Comparison of ENCODE assay signal across 17 cellular contexts in genomic region chr2:201280191-201281040, GRCh38. TPM values are rescaled to one million over a fixed set of nuclear protein-coding genes. Genes with fewer than 3 reads are reported as not detected.
DNase-seq lines count a peak whose midpoint lies in the region; ATAC-seq, FAIRE-seq and TF ChIP-seq lines count a peak whose summit lies in the region.
"Had no signal": no experiment of that assay in that cellular context is flagged by ENCODE, and none has a peak within 500 bp of the region (broad histone marks: within the 10 kb centered on the region; RNA-seq: fewer than 3 reads in every experiment).

No MANE protein-coding gene starts in this region.

- no peaks in the 10 kb centered on the region for H3K27me3 Mint-ChIP-seq in activated T-helper 1 cell treated with anti-CD3 and anti-CD28 coated beads, Interleukin-12 subunit alpha, Interleukin-12 subunit beta, Interleukin-2, Interleukin-4 antibody, amounts not matched to agents 30 ng/mL and 10 ng/mL and 1 ng/mL, durations not matched to agents 14 hours and 24 hours and 36 hours (ENCODE audit: insufficient read depth)
- H3K27me3 Mint-ChIP-seq in endodermal cell (ENCODE audit: insufficient read depth), result peaks cover 2% of the 10 kb centered on the region

- H3K9ac ChIP-seq in endodermal cell (ENCODE audit: extremely low read depth, low read length, poor library complexity, severe bottlenecking), result no peak overlapping the region

- CTCF ChIA-PET in HEK293 (lab: Yijun Ruan, JAX), result no interaction called here

- H3K27me3 ChIP-seq in left lung (no peaks in the 10 kb centered on the region), endodermal cell (ENCODE audit: control insufficient read depth, insufficient read depth, low read length, poor library complexity, severe bottlenecking) (no peaks in the 10 kb centered on the region)
- H3K27me3 ChIP-seq: dorsolateral prefrontal cortex had no signal

- H3K36me3 Mint-ChIP-seq in activated T-helper 1 cell treated with anti-CD3 and anti-CD28 coated beads, Interleukin-12 subunit alpha, Interleukin-12 subunit beta, Interleukin-2, Interleukin-4 antibody, amounts not matched to agents 30 ng/mL and 10 ng/mL and 1 ng/mL, durations not matched to agents 14 hours and 24 hours and 36 hours (ENCODE audit: low read depth), result peaks cover 46% of the 10 kb centered on the region
- peaks cover 9% of the 10 kb centered on the region for H3K36me3 Mint-ChIP-seq in endodermal cell (ENCODE audit: low read depth)

- peaks cover 29% of the 10 kb centered on the region for H3K4me1 Mint-ChIP-seq in activated T-helper 1 cell treated with anti-CD3 and anti-CD28 coated beads, Interleukin-12 subunit alpha, Interleukin-12 subunit beta, Interleukin-2, Interleukin-4 antibody, amounts not matched to agents 30 ng/mL and 10 ng/mL and 1 ng/mL, durations not matched to agents 14 hours and 24 hours and 36 hours (ENCODE audit: low read depth)
- H3K4me1 Mint-ChIP-seq in endodermal cell, result no peaks in the 10 kb centered on the region
- H3K4me1 Mint-ChIP-seq: GM23338 had no signal

- TF ChIP-seq CTCF in HEK293 (tag by site-specific recombination; IDR thresholded peaks at IDR 0.05) (no peak), left lung (IDR thresholded peaks at IDR 0.05) (no peak), endodermal cell (conservative IDR thresholded peaks at IDR 0.05) (no peak)

- H3K4me1 ChIP-seq in HEK293 (ENCODE audit: control insufficient read depth, insufficient read depth, low read length) (no peaks in the 10 kb centered on the region), left lung (peaks cover 0 to 8% of the 10 kb centered on the region in 2 donors), endodermal cell (ENCODE audit: control insufficient read depth, insufficient read depth, low read length) (no peaks in the 10 kb centered on the region)

- intact Hi-C loops in activated T-helper 1 cell treated with anti-CD3 and anti-CD28 coated beads, Interleukin-12 subunit alpha, Interleukin-12 subunit beta, Interleukin-2, Interleukin-4 antibody, amounts not matched to agents 30 ng/mL and 10 ng/mL and 1 ng/mL, durations not matched to agents 14 hours and 24 hours and 36 hours (cut with micrococcal nuclease), result no loop called here
- intact Hi-C loops in left lung (cut with DNase I), result no loop called here

- H3K9me3 ChIP-seq in HEK293 (ENCODE audit: control insufficient read depth, insufficient read depth, low read depth, low read length) (no peaks in the 10 kb centered on the region), left lung (no peaks in the 10 kb centered on the region), endodermal cell (ENCODE audit: control insufficient read depth, low read length) (no peaks in the 10 kb centered on the region)

- H3K36me3 ChIP-seq in HEK293 (ENCODE audit: control insufficient read depth in 2 of 2, insufficient read depth in 1 of 2, low read length in 2 of 2) (peaks cover 6 to 46% of the 10 kb centered on the region in 2 experiments), left lung (peaks cover 0 to 65% of the 10 kb centered on the region in 2 donors), endodermal cell (ENCODE audit: control insufficient read depth, insufficient read depth, low read length) (no peaks in the 10 kb centered on the region)

- 82 to 100% methylated on average over 1 of the region's 3 CpGs for WGBS in endodermal cell (ENCODE audit: insufficient coverage in 1 of 2, insufficient read length in 1 of 2), 2 experiments

- H3K4me3 ChIP-seq in HEK293 (ENCODE audit: low read depth, low read length) (no peak overlapping the region), left lung (no peak overlapping the region), endodermal cell (ENCODE audit: low read length) (no peak overlapping the region)
- H3K4me3 ChIP-seq: dorsolateral prefrontal cortex, GM23338 had no signal

- H3K27ac Mint-ChIP-seq in activated T-helper 1 cell treated with anti-CD3 and anti-CD28 coated beads, Interleukin-12 subunit alpha, Interleukin-12 subunit beta, Interleukin-2, Interleukin-4 antibody, amounts not matched to agents 30 ng/mL and 10 ng/mL and 1 ng/mL, durations not matched to agents 14 hours and 24 hours and 36 hours, result peak overlapping the region; percentile 72
- H3K27ac Mint-ChIP-seq in endodermal cell, result no peak overlapping the region
- H3K27ac Mint-ChIP-seq: GM23338 had no signal

- H3K9me3 Mint-ChIP-seq in activated T-helper 1 cell treated with anti-CD3 and anti-CD28 coated beads, Interleukin-12 subunit alpha, Interleukin-12 subunit beta, Interleukin-2, Interleukin-4 antibody, amounts not matched to agents 30 ng/mL and 10 ng/mL and 1 ng/mL, durations not matched to agents 14 hours and 24 hours and 36 hours, result no peaks in the 10 kb centered on the region
- H3K9me3 Mint-ChIP-seq in endodermal cell, result no peaks in the 10 kb centered on the region
- H3K9me3 Mint-ChIP-seq: GM23338 had no signal

- no peak overlapping the region for H3K4me3 Mint-ChIP-seq in activated T-helper 1 cell treated with anti-CD3 and anti-CD28 coated beads, Interleukin-12 subunit alpha, Interleukin-12 subunit beta, Interleukin-2, Interleukin-4 antibody, amounts not matched to agents 30 ng/mL and 10 ng/mL and 1 ng/mL, durations not matched to agents 14 hours and 24 hours and 36 hours
- H3K4me3 Mint-ChIP-seq in endodermal cell, result no peak overlapping the region
- H3K4me3 Mint-ChIP-seq: GM23338 had no signal

- no peak overlapping the region for H3K27ac ChIP-seq in HEK293 (ENCODE audit: extremely low read depth, low read depth, low read length)
- H3K27ac ChIP-seq in left lung, result peak overlapping the region in 1 of 2 donors; percentile 57
- H3K27ac ChIP-seq in endodermal cell (ENCODE audit: low read depth, low read length), result no peak overlapping the region
- H3K27ac ChIP-seq: 22Rv1, dorsolateral prefrontal cortex, VCaP had no signal

- DNase-seq in NOMO-1 treated with DMSO at 0.1 percent for 48 hours (lab: John Stamatoyannopoulos, UW; ENCODE audit: unreplicated experiment), result peak; percentile 30
- DNase-seq in NOMO-1 treated with dmso at 0.1 percent for 144 hours (lab: John Stamatoyannopoulos, UW; ENCODE audit: unreplicated experiment), result no peak
- no peak for DNase-seq in activated T-helper 1 cell treated with anti-CD3 and anti-CD28 coated beads, Interleukin-12 subunit alpha, Interleukin-12 subunit beta, Interleukin-2, Interleukin-4 antibody, amounts not matched to agents 30 ng/mL and 10 ng/mL and 1 ng/mL, durations not matched to agents 14 hours and 24 hours and 36 hours (ENCODE audit: low spot score)
- DNase-seq in left lung, result no peak
- no peak for DNase-seq in endodermal cell
- no peak for DNase-seq in HTR-8/SVneo (ENCODE audit: insufficient read length, low spot score)
- DNase-seq: dorsolateral prefrontal cortex, foreskin fibroblast, KG1, NCI-H187 treated with DMSO at 0.1 percent for 48 hours, NCI-H748 treated with DMSO at 0.1 percent for 48 hours, SHP77 had no signal

- POLR2A ChIA-PET in HEK293 (lab: Yijun Ruan, JAX), result no interaction called here

- FAIRE-seq in HTR-8/SVneo (lab: Jason Lieb, UNC), result no peak

- peak; percentile 16 for ATAC-seq in left lung
- no peak for ATAC-seq in HG02852 (IDR thresholded peaks at IDR 0.05; ENCODE audit: unreplicated experiment)
- ATAC-seq: GM23338 had no signal

TF ChIP-seq in HEK293, 187 proteins besides CTCF, POLR2A, EP300 and RAD21:
- no peak for TF ChIP-seq KLF7 (tag by site-specific recombination; IDR thresholded peaks at IDR 0.05; ENCODE audit: borderline replicate concordance)
- peak; percentile 65 for TF ChIP-seq PRDM1 (tag by site-specific recombination; IDR thresholded peaks at IDR 0.05)

RNA-seq across cellular contexts. Expression of gene CASP8, which starts 20.1 kb away (rescaled TPM):
- total RNA-seq in activated T-helper 1 cell treated with anti-CD3 and anti-CD28 coated beads, Interleukin-12 subunit alpha, Interleukin-12 subunit beta, Interleukin-2, Interleukin-4 antibody, amounts not matched to agents 30 ng/mL and 10 ng/mL and 1 ng/mL, durations not matched to agents 14 hours and 24 hours and 36 hours, result 40.5 and 40.6 TPM in 2 replicates
- total RNA-seq in left lung, result 10 to 100 TPM; 26.3 to 40.4 TPM
- 1 to 10 TPM; 5.4 to 9.0 TPM for total RNA-seq in endodermal cell
- 1.4 TPM for polyA plus RNA-seq in endodermal cell (2013, experiment 1 of 2)
- 0.75 TPM for polyA plus RNA-seq in endodermal cell (2013, experiment 2 of 2)
